In genomic region chr7:100823140-100823525, GRCh38 we compare ENCODE assay signal across 16 cellular contexts.
"Had no signal": no experiment of that assay in that cellular context is flagged by ENCODE, and none has a peak within 500 bp of the region (broad histone marks: within the 10 kb centered on the region; RNA-seq: fewer than 3 reads in every experiment).

No MANE protein-coding gene starts in this region.

- H3K4me3 Mint-ChIP-seq: activated T-cell treated with anti-CD3 and anti-CD28 coated beads, Interleukin-2, amount 50 U/mL, for 72 hours; stimulated activated naive B cell treated with anti-CD40 and anti-IgM and Interleukin-4, amounts not matched to agents 10 μg/mL and 1 μg/mL and 100 μg/mL, for 72 hours had no signal

- H3K9me3 ChIP-seq: ascending aorta, breast epithelium, esophagus muscularis mucosa, gastroesophageal sphincter, heart right ventricle, left ventricle myocardium inferior, neutrophil, thoracic aorta, upper lobe of right lung had no signal

- DNase-seq: activated CD4-positive, alpha-beta T cell treated with anti-CD3 and anti-CD28 coated beads, Interleukin-2, amount 50 U/mL, for 4 hours; activated effector memory CD4-positive, alpha-beta T cell treated with anti-CD3 and anti-CD28 coated beads, Interleukin-2, amount 50 U/mL, for 16 hours; activated naive CD4-positive, alpha-beta T cell treated with anti-CD3 and anti-CD28 coated beads, Interleukin-2, amount 50 U/mL, for 16 hours; activated T-cell treated with anti-CD3 and anti-CD28 coated beads, Interleukin-2, amount 50 U/mL, for 72 hours; heart right ventricle; left ventricle myocardium inferior; retina; stimulated activated naive B cell treated with anti-CD40 and anti-IgM and Interleukin-4, amounts not matched to agents 10 μg/mL and 1 μg/mL and 100 μg/mL, for 72 hours; upper lobe of right lung had no signal

- H3K36me3 ChIP-seq: breast epithelium, thoracic aorta had no signal

- H3K4me3 ChIP-seq: ascending aorta, breast epithelium, coronary artery, esophagus muscularis mucosa, gastroesophageal sphincter, heart right ventricle, left ventricle myocardium inferior, thoracic aorta, upper lobe of right lung had no signal

- H3K27me3 ChIP-seq: breast epithelium, esophagus muscularis mucosa, gastroesophageal sphincter, upper lobe of right lung had no signal

- H3K27ac ChIP-seq: ascending aorta, breast epithelium, coronary artery, esophagus muscularis mucosa, gastroesophageal sphincter, heart right ventricle, neutrophil, thoracic aorta, upper lobe of right lung had no signal

- H3K9me3 Mint-ChIP-seq: activated T-cell treated with anti-CD3 and anti-CD28 coated beads, Interleukin-2, amount 50 U/mL, for 72 hours; stimulated activated naive B cell treated with anti-CD40 and anti-IgM and Interleukin-4, amounts not matched to agents 10 μg/mL and 1 μg/mL and 100 μg/mL, for 72 hours had no signal

- H3K27ac Mint-ChIP-seq: activated T-cell treated with anti-CD3 and anti-CD28 coated beads, Interleukin-2, amount 50 U/mL, for 72 hours; stimulated activated naive B cell treated with anti-CD40 and anti-IgM and Interleukin-4, amounts not matched to agents 10 μg/mL and 1 μg/mL and 100 μg/mL, for 72 hours had no signal

- H3K4me1 ChIP-seq: breast epithelium had no signal
